9 cellular contexts compared by ENCODE assay signal in the genomic region with DNA sequence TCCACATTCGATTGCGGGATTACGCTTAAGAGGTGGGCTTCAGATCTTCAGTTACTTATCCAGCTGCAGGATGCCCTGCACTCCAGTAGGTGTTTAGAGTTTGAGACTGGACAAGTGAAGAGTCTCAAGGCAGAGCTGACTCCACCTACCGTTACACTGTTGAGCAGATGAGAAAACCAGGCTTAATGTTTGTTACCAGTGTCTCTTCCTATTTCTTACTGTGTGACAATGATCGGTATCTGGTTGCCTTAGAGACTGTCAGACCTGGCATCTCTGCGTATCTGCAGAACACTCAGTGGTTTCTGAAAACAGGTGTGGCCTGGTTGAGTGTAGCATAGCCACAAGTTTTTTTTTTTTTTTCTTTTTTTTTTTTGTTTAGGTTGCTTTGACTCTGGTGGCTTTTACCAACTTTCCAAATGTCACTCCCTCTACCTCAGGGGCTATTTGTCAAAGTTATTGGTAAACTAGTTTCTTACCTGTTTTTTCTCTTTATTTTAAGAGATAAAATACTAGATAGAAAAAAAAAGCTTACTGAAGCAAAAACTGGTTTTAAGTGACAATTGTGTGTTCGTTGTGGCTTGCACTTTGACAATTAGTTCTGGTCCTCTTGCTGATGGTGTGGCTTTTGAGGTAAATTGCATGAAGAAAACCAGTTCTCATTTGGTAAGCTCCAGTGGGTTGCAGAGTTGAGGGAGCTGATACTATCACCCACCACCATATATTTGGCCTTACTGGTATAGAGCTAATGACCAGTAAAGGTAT.
DNase-seq lines count a peak whose midpoint lies in the region; ATAC-seq, FAIRE-seq and TF ChIP-seq lines count a peak whose summit lies in the region.
"Had no signal": no experiment of that assay in that cellular context is flagged by ENCODE, and none has a peak within 500 bp of the region (broad histone marks: within the 10 kb centered on the region; RNA-seq: fewer than 3 reads in every experiment).

No MANE protein-coding gene starts in this region.

- H3K79me2 ChIP-seq in HepG2 (ENCODE audit: insufficient read depth, low read length) = no peaks in the 10 kb centered on the region

- TF ChIP-seq CTCF in HepG2 (CRISPR knock-in tag; IDR thresholded peaks at IDR 0.05) = no peak
- TF ChIP-seq CTCF in GM10248 (IDR thresholded peaks at IDR 0.05; ENCODE audit: control extremely low read depth, extremely low read depth, low read depth, missing control alignments) = no peak

- 46% methylated on average over 7 of the region's 7 CpGs for WGBS in HepG2 (ENCODE audit: low lambda C conversion rate)

- no peaks in the 10 kb centered on the region for H4K20me1 ChIP-seq in HepG2 (ENCODE audit: insufficient read depth, low read length)

- ATAC-seq in HG03039 (IDR thresholded peaks at IDR 0.05; ENCODE audit: unreplicated experiment) (peak; percentile 83), HepG2 (no peak)

- DNase-seq in NK-92 treated with Interleukin-12 subunit alpha and Interleukin-12 subunit beta, amount 100 ng/mL, for 24 hours (lab: John Stamatoyannopoulos, UW) = peak; percentile 67
- no peak for DNase-seq in NK-92 (lab: John Stamatoyannopoulos, UW; ENCODE audit: unreplicated experiment)
- DNase-seq in T-helper 9 cell = peak; percentile 45
- no peak for DNase-seq in HepG2 (ENCODE audit: low spot score)
- no peak for DNase-seq in SIG-M5 (lab: John Stamatoyannopoulos, UW)
- no peak for DNase-seq in GM10248 (ENCODE audit: extremely low spot score)
- no peak for DNase-seq in kidney glomerular epithelial cell (lab: John Stamatoyannopoulos, UW)

- in situ Hi-C loops in HepG2 (cut with HindIII; ENCODE audit: extremely low pct_ligation_motif_present, low pct_unique_long_range_greater_than_20kb) = no loop called here

- no peak overlapping the region for H3K27ac ChIP-seq in HepG2 (ENCODE audit: extremely low read length, insufficient read depth, low read length)

- H3K9ac ChIP-seq in HepG2 (ENCODE audit: insufficient read depth, low read depth, low read length) = no peak overlapping the region

- H3K36me3 ChIP-seq in HepG2 (replicated peaks in 1 of 2; ENCODE audit: control insufficient read depth in 1 of 2, insufficient read depth in 2 of 2, low read length in 2 of 2) = no peaks in the 10 kb centered on the region

- H3K4me2 ChIP-seq in HepG2 (ENCODE audit: low read depth, low read length) = no peak overlapping the region

- no peak for FAIRE-seq in HepG2 (lab: Jason Lieb, UNC)
- FAIRE-seq: keratinocyte had no signal

- intact Hi-C loops in HepG2 (cut with micrococcal nuclease; ENCODE audit: unreplicated experiment) = no loop called here

- POLR2A ChIA-PET in HepG2 (lab: Yijun Ruan, JAX) = no interaction called here
- POLR2A ChIA-PET in GM10248 (lab: Yijun Ruan, JAX) = interaction anchor here (0.7 kb wide), 1 partner anchor 13 kb away, joined by 6 read pairs; no protein-coding TSS in a partner anchor

- no TSS peak for BruUV-seq in HepG2 (replicated peaks; lab: Mats Ljungman, UMichigan)

- TF ChIP-seq EP300 in HepG2 (IDR thresholded peaks at IDR 0.05; ENCODE audit: low read depth in 2 of 2, low read length in 2 of 2) (no peak), HepG2 (CRISPR knock-in tag; IDR thresholded peaks at IDR 0.05; ENCODE audit: borderline replicate concordance) (no peak)

- no peak for TF ChIP-seq POLR2A in HepG2 (IDR thresholded peaks at IDR 0.05; ENCODE audit: insufficient read depth in 1 of 2, low read depth in 2 of 2, low read length in 2 of 2)

- H3K4me1 ChIP-seq in HepG2 (ENCODE audit: insufficient read depth, low read length) = no peaks in the 10 kb centered on the region

- no peak overlapping the region for H3K4me3 ChIP-seq in HepG2 (replicated peaks in 1 of 3; ENCODE audit: insufficient read depth in 1 of 3, low read depth in 2 of 3, low read length in 3 of 3)

- CTCF ChIA-PET in HepG2 (lab: Yijun Ruan, JAX; ENCODE audit: low intra/inter-chr PET ratio, low total read pairs) (no interaction called here), GM10248 (lab: Yijun Ruan, JAX) (interaction anchor here (1.1 to 6.0 kb wide), 6 partner anchors 12 to 171 kb away, joined by 3 to 28 read pairs (median 4); no protein-coding TSS in a partner anchor)

- H2AFZ ChIP-seq in HepG2 (ENCODE audit: low read length) = no peak overlapping the region

- peaks cover 0 to 2% of the 10 kb centered on the region in 2 experiments; a peak in 1 of 5 replicates for H3K27me3 ChIP-seq in HepG2 (ENCODE audit: control insufficient read depth in 1 of 2, insufficient read depth in 2 of 2, low read length in 2 of 2)

- TF ChIP-seq RAD21 in HepG2 (CRISPR knock-in tag; IDR thresholded peaks at IDR 0.05) = no peak

- no peaks in the 10 kb centered on the region for H3K9me3 ChIP-seq in HepG2 (ENCODE audit: low read length)

TF ChIP-seq in HepG2, 621 proteins besides CTCF, POLR2A, EP300 and RAD21:
- TF ChIP-seq MAFK (conservative IDR thresholded peaks at IDR 0.05 in 1 of 2, IDR thresholded peaks at IDR 0.05 in 1 of 2; ENCODE audit: low read length in 2 of 2) (peak in 1 of 2 experiments; percentile 71; a peak in 3 of 4 replicates), ISX (CRISPR knock-in tag; conservative IDR thresholded peaks at IDR 0.05) (no peak), NONO (IDR thresholded peaks at IDR 0.05) (no peak), NONO (CRISPR knock-in tag; conservative IDR thresholded peaks at IDR 0.05) (no peak), MAFF (IDR thresholded peaks at IDR 0.05; ENCODE audit: low read depth, low read length) (peak; percentile 53), ZZZ3 (CRISPR knock-in tag; IDR thresholded peaks at IDR 0.05; ENCODE audit: borderline replicate concordance) (no peak)

Comparison
In these comparisons a context has a peak if more than half of its experiments do, and no peak if none do; other contexts are left out.
1. DNase-seq: peak in NK-92 treated with Interleukin-12 subunit alpha and Interleukin-12 subunit beta, amount 100 ng/mL, for 24 hours (single experiment) and T-helper 9 cell (single experiment); none in NK-92 (single experiment), HepG2 (single experiment), SIG-M5 (single experiment), GM10248 (single experiment) and kidney glomerular epithelial cell (single experiment).